1 cellular context compared by ENCODE assay signal in genomic region chr21:45378258-45378966, GRCh38.
A peak's percentile ranks its signal among the peaks of the same experiment; 100 is the strongest.
TF ChIP-seq lines count a peak whose summit lies in the region.

No MANE protein-coding gene starts in this region.

TF ChIP-seq in H1, 55 proteins besides CTCF, POLR2A, EP300 and RAD21:
- TF ChIP-seq ATF2 (IDR thresholded peaks at IDR 0.05; ENCODE audit: low read length): no peak
- no peak for TF ChIP-seq SP2 (IDR thresholded peaks at IDR 0.05; ENCODE audit: low read length)
- TF ChIP-seq ATF3 (IDR thresholded peaks at IDR 0.05; ENCODE audit: insufficient read depth, low read depth, low read length): no peak
- 0 out of 2 replicates have a peak, but pooled peaks have one; percentile 54 for TF ChIP-seq SP4 (IDR thresholded peaks at IDR 0.05; ENCODE audit: low read length)
- peak; percentile 37; the same call in 1 of the 2 replicates for TF ChIP-seq BACH1 (IDR thresholded peaks at IDR 0.05; ENCODE audit: low read length)
- TF ChIP-seq ASH2L (IDR thresholded peaks at IDR 0.05; ENCODE audit: low read length): no peak
- TF ChIP-seq KDM1A (IDR thresholded peaks at IDR 0.05; ENCODE audit: borderline replicate concordance, low read length): no peak
- no peak for TF ChIP-seq TBP (IDR thresholded peaks at IDR 0.05; ENCODE audit: low read depth, low read length)
- peak; percentile 85 for TF ChIP-seq TEAD4 (IDR thresholded peaks at IDR 0.05; ENCODE audit: low read depth, low read length)
